ENCODE assay signal across 1 cellular context in the genomic region with DNA sequence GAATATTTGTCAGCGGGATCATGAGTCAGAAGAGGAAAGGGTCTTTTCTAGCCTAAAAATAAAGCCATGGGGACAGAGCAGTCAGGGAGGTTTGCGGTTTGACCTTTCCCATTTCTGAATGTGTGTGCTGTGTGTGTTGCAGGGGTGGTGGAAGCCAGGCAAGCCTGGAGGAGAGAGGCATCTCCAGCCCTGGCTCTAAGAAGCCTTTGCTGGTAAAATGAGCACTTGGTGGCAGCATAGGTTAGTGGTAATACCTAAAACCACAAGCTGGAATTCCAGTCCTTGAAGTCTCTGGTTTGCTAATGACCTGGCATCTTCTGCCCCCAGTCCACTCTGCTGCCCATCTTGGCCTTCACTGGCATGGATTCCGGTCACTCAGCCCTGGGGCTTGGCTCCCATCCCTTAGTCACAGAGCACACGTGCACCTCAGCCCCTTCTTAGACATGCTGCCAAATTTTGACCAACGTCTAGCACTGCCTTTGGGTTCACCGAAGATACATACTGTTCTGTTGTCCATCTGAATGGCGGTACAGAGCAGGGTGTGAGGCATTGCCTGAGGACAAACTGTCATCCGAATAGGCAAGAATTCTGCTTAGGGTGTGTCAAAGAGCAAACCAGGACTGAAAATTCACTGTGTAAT.
TF ChIP-seq lines count a peak whose summit lies in the region.

No MANE protein-coding gene starts in this region.

TF ChIP-seq in SK-N-SH, 30 proteins besides CTCF, POLR2A, EP300 and RAD21 (continued from another document):
- TF ChIP-seq IRF3 (IDR thresholded peaks at IDR 0.05; ENCODE audit: low read depth, low read length) (no peak), GATA2 (CRISPR knock-in tag; IDR thresholded peaks at IDR 0.05) (no peak), TCF12 (IDR thresholded peaks at IDR 0.05) (peak; percentile 59), ZBTB33 (IDR thresholded peaks at IDR 0.05; ENCODE audit: borderline replicate concordance, low read depth) (no peak), MEF2A (IDR thresholded peaks at IDR 0.05; ENCODE audit: borderline replicate concordance, low read depth) (peak; percentile 78; the same call in 1 of the 2 replicates), FOXJ3 (CRISPR knock-in tag; IDR thresholded peaks at IDR 0.05) (no peak), EZH2phosphoT487 (IDR thresholded peaks at IDR 0.05; ENCODE audit: borderline replicate concordance, low read depth) (no peak), NRF1 (IDR thresholded peaks at IDR 0.05; ENCODE audit: low read depth, low read length) (no peak), GABPA (IDR thresholded peaks at IDR 0.05; ENCODE audit: low read depth) (no peak), TEAD4 (IDR thresholded peaks at IDR 0.05; ENCODE audit: borderline replicate concordance, insufficient read depth) (0 out of 2 replicates have a peak, but pooled peaks have one; percentile 39), FOSL2 (IDR thresholded peaks at IDR 0.05; ENCODE audit: borderline replicate concordance, low read depth) (peak; percentile 14; the same call in 1 of the 2 replicates)
